Comparison of ENCODE assay signal across 22 cellular contexts in genomic region chr9:126682113-126682810, GRCh38.
"Had no signal": no experiment of that assay in that cellular context is flagged by ENCODE, and none has a peak within 500 bp of the region (broad histone marks: within the 10 kb centered on the region; RNA-seq: fewer than 3 reads in every experiment).

No MANE protein-coding gene starts in this region.

- H3K36me3 ChIP-seq: brain microvascular endothelial cell, colonic mucosa, gastrocnemius medialis, lower lobe of right lung, tibial nerve, vagina had no signal

- H3K27ac ChIP-seq: brain microvascular endothelial cell, colonic mucosa, gastrocnemius medialis, lower lobe of right lung, tibial nerve, vagina had no signal

- H3K4me3 ChIP-seq: colonic mucosa, gastrocnemius medialis had no signal

- H3K9me3 Mint-ChIP-seq: activated CD4-positive, alpha-beta T cell treated with anti-CD3 and anti-CD28 coated beads, Interleukin-2, amount 10 ng/mL, durations not matched to agents 24 days and 14 days; natural killer cell treated with Interleukin-12 subunit alpha and Interleukin-12 subunit beta and Interleukin-15 and Interleukin-18, amount 100 ng/mL, for 72 hours; T-helper 2 cell treated with Interferon-gamma antibody and Interleukin-4, amounts not matched to agents 5 μg/mL and 100 μg/mL, for 36 hours had no signal

- ATAC-seq: activated CD8-positive, alpha-beta T cell treated with anti-CD3 and anti-CD28 coated beads, Interleukin-2, amount 10 ng/mL, durations not matched to agents 7 days and 5 days; gastrocnemius medialis; left colon; natural killer cell treated with Interleukin-12 subunit alpha and Interleukin-12 subunit beta and Interleukin-15 and Interleukin-18, amount 100 ng/mL, for 72 hours; stimulated activated naive CD8-positive, alpha-beta T cell treated with anti-CD3 and anti-CD28 coated beads, Interleukin-15, Interleukin-2, amounts not matched to agents 100 U/mL and 50 U/mL, for 24 hours had no signal

- H3K4me1 ChIP-seq: colonic mucosa, gastrocnemius medialis had no signal

- H3K9me3 ChIP-seq: colonic mucosa, gastrocnemius medialis, lower lobe of right lung, tibial nerve, vagina had no signal

- H3K4me3 Mint-ChIP-seq: activated CD4-positive, alpha-beta T cell treated with anti-CD3 and anti-CD28 coated beads, Interleukin-2, amount 10 ng/mL, durations not matched to agents 24 days and 14 days; activated CD8-positive, alpha-beta T cell treated with anti-CD3 and anti-CD28 coated beads, Interleukin-2, amount 10 ng/mL, durations not matched to agents 7 days and 5 days; natural killer cell treated with Interleukin-12 subunit alpha and Interleukin-12 subunit beta and Interleukin-15 and Interleukin-18, amount 100 ng/mL, for 72 hours; T-helper 2 cell treated with Interferon-gamma antibody and Interleukin-4, amounts not matched to agents 5 μg/mL and 100 μg/mL, for 36 hours had no signal

- DNase-seq: activated CD4-positive, alpha-beta T cell treated with anti-CD3 and anti-CD28 coated beads, Interleukin-2, amount 10 ng/mL, durations not matched to agents 24 days and 14 days; activated CD8-positive, alpha-beta memory T cell treated with anti-CD3 and anti-CD28 coated beads, Interleukin-2, amount 50 U/mL, for 48 hours; activated CD8-positive, alpha-beta T cell treated with anti-CD3 and anti-CD28 coated beads, Interleukin-2, amount 10 ng/mL, durations not matched to agents 7 days and 5 days; activated effector memory CD4-positive, alpha-beta T cell treated with anti-CD3 and anti-CD28 coated beads, Interleukin-2, amount 50 U/mL, for 16 hours; activated naive CD4-positive, alpha-beta T cell treated with anti-CD3 and anti-CD28 coated beads, Interleukin-2, amount 50 U/mL, for 16 hours; activated T-cell treated with anti-CD3 and anti-CD28 coated beads, Interleukin-2, amount 50 U/mL, for 48 hours; aorta; brain microvascular endothelial cell; central memory CD4-positive, alpha-beta T cell; colonic mucosa; gastrocnemius medialis; head of caudate nucleus; left colon; lower lobe of right lung; retina; stimulated activated CD4-positive, alpha-beta T cell treated with anti-CD3 and anti-CD28 coated beads, Interleukin-12 subunit alpha, Interleukin-12 subunit beta, amount 100 ng/mL, for 4 hours; stimulated activated CD4-positive, alpha-beta T cell treated with anti-CD3 and anti-CD28 coated beads, Interleukin-1b, Interleukin-23, amount 100 ng/mL, for 48 hours; stimulated activated naive CD8-positive, alpha-beta T cell treated with anti-CD3 and anti-CD28 coated beads, Interleukin-15, Interleukin-2, amounts not matched to agents 100 U/mL and 50 U/mL, for 24 hours had no signal

- H3K36me3 Mint-ChIP-seq: natural killer cell treated with Interleukin-12 subunit alpha and Interleukin-12 subunit beta and Interleukin-15 and Interleukin-18, amount 100 ng/mL, for 72 hours had no signal

- H3K27ac Mint-ChIP-seq: activated CD4-positive, alpha-beta T cell treated with anti-CD3 and anti-CD28 coated beads, Interleukin-2, amount 10 ng/mL, durations not matched to agents 24 days and 14 days; activated CD8-positive, alpha-beta T cell treated with anti-CD3 and anti-CD28 coated beads, Interleukin-2, amount 10 ng/mL, durations not matched to agents 7 days and 5 days; natural killer cell treated with Interleukin-12 subunit alpha and Interleukin-12 subunit beta and Interleukin-15 and Interleukin-18, amount 100 ng/mL, for 72 hours; T-helper 2 cell treated with Interferon-gamma antibody and Interleukin-4, amounts not matched to agents 5 μg/mL and 100 μg/mL, for 36 hours had no signal
